ENCODE assay signal across 10 cellular contexts in the genomic region with DNA sequence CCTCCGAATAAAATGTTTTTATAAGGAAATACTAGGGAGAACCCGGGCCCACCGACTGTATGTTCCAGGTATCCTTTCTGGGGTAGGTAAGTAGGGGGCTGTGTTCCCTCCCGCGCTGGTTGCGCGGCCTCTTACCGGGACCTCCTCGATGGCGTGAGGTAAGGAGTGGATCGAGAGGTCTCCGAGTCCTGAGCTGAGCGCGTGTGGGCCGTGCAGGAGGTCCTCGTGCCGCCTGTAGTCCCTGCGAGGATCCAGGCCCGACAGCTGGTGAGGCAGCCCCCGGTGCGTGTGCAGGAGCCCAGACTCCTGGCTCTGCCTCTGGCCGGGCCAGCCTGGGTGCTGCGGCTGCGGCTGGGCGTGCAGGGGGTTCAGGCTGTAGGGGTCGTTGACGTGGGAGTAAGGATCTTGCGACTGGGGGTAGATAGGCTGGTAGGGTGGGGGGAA. TPM values are rescaled to one million over a fixed set of nuclear protein-coding genes. Genes with fewer than 3 reads are reported as not detected.
DNase-seq lines count a peak whose midpoint lies in the region; ATAC-seq and TF ChIP-seq lines count a peak whose summit lies in the region.
"Had no signal": no experiment of that assay in that cellular context is flagged by ENCODE, and none has a peak within 500 bp of the region (broad histone marks: within the 10 kb centered on the region; RNA-seq: fewer than 3 reads in every experiment).

No MANE protein-coding gene starts in this region.

- no peak for ATAC-seq in GM21360 (IDR thresholded peaks at IDR 0.05; ENCODE audit: unreplicated experiment)
- no peak for ATAC-seq in HG03025 (IDR thresholded peaks at IDR 0.05; ENCODE audit: low FRiP score, unreplicated experiment)
- ATAC-seq in GM21717 (IDR thresholded peaks at IDR 0.05; ENCODE audit: unreplicated experiment): no peak

- H3K4me1 Mint-ChIP-seq in osteocyte (ENCODE audit: unreplicated experiment): peaks cover 41% of the 10 kb centered on the region

- DNase-seq in DMS79 treated with DMSO at 0.1 percent for 48 hours (lab: John Stamatoyannopoulos, UW) (peak; percentile 30), DMS79 (lab: John Stamatoyannopoulos, UW) (no peak), NCI-H226 (peak; percentile 17), epithelial cell of esophagus (ENCODE audit: low read depth) (no peak), osteocyte (ENCODE audit: extremely low spot score, unreplicated experiment) (no peak)
- DNase-seq: 8988T; activated CD4-positive, alpha-beta T cell treated with anti-CD3 and anti-CD28 coated beads, Interleukin-2, amount 50 U/mL, for 48 hours had no signal

- peaks cover 47% of the 10 kb centered on the region for H3K36me3 Mint-ChIP-seq in osteocyte (ENCODE audit: unreplicated experiment)

- peak overlapping the region; percentile 100 for H3K27ac Mint-ChIP-seq in osteocyte (ENCODE audit: unreplicated experiment)

- TF ChIP-seq CTCF in epithelial cell of esophagus (IDR thresholded peaks at IDR 0.05; ENCODE audit: insufficient read depth, low read depth, low read length, missing control alignments) (no peak), osteocyte (IDR thresholded peaks at IDR 0.05) (no peak)

- H3K27me3 Mint-ChIP-seq in osteocyte (ENCODE audit: unreplicated experiment): no peaks in the 10 kb centered on the region

- peak overlapping the region; percentile 99 for H3K4me3 Mint-ChIP-seq in osteocyte (ENCODE audit: unreplicated experiment)

- no peaks in the 10 kb centered on the region for H3K9me3 Mint-ChIP-seq in osteocyte (ENCODE audit: unreplicated experiment)

- H3K4me3 ChIP-seq in epithelial cell of esophagus (ENCODE audit: low read length): peak overlapping the region; percentile 84

RNA-seq across cellular contexts. Expression of gene TFAP2A, which starts 5.1 kb away (rescaled TPM):
- 53.2 and 59.6 TPM in 2 replicates for total RNA-seq in osteocyte

Comparison
In these comparisons a context has a peak if more than half of its experiments do, and no peak if none do; other contexts are left out.
1. DNase-seq: peak in DMS79 treated with DMSO at 0.1 percent for 48 hours (single experiment) and NCI-H226 (single experiment); none in DMS79 (single experiment), epithelial cell of esophagus (single experiment) and osteocyte (single experiment).